28 cellular contexts compared by ENCODE assay signal in genomic region chr6:100493206-100493888, GRCh38. TPM values are rescaled to one million over a fixed set of nuclear protein-coding genes. Genes with fewer than 3 reads are reported as not detected.
DNase-seq lines count a peak whose midpoint lies in the region; ATAC-seq, FAIRE-seq and TF ChIP-seq lines count a peak whose summit lies in the region.
"Had no signal": no experiment of that assay in that cellular context is flagged by ENCODE, and none has a peak within 500 bp of the region (broad histone marks: within the 10 kb centered on the region; RNA-seq: fewer than 3 reads in every experiment).

No MANE protein-coding gene starts in this region.

- WGBS in GM12878 (ENCODE audit: insufficient coverage, insufficient replicate concordance, low lambda C conversion rate, missing lambda C conversion rate) = 76% methylated on average over 6 of the region's 6 CpGs

- peak; percentile 12 for DNase-seq in SIG-M5 treated with dmso at 0.1 percent for 504 hours (lab: John Stamatoyannopoulos, UW; ENCODE audit: unreplicated experiment)
- DNase-seq in SIG-M5 (lab: John Stamatoyannopoulos, UW) = no peak
- no peak for DNase-seq in GM12878 (ENCODE audit: low read depth, low spot score)
- DNase-seq in ureter (ENCODE audit: low spot score) = peak; percentile 51
- DNase-seq in Right ventricle myocardium inferior (ENCODE audit: missing footprints) = no peak
- DNase-seq: activated CD4-positive, CD25-positive, alpha-beta regulatory T cell; activated naive CD4-positive, alpha-beta T cell treated with anti-CD3 and anti-CD28 coated beads, Interleukin-2, amount 10 ng/mL, durations not matched to agents 7 days and 5 days; activated T-cell treated with anti-CD3 and anti-CD28 coated beads, Interleukin-2, amount 50 U/mL, for 4 hours; aorta; effector CD4-positive, alpha-beta T cell; heart left ventricle; kidney glomerular epithelial cell; midbrain; MV-4-11; NCI-H2029 treated with DMSO at 0.1 percent for 48 hours; stimulated activated CD4-positive, alpha-beta T cell treated with anti-CD3 and anti-CD28 coated beads, Interleukin-4, amount 100 ng/mL, for 24 hours had no signal

- no peak for TF ChIP-seq CTCF in GM12878 (IDR thresholded peaks at IDR 0.05 in 2 of 3, conservative IDR thresholded peaks at IDR 0.05 in 1 of 3; ENCODE audit: control insufficient read depth in 2 of 3, extremely low read depth in 1 of 3, insufficient read depth in 1 of 3, low read depth in 3 of 3, low read length in 3 of 3)

- no peak for TF ChIP-seq POLR2A in GM12878 (IDR thresholded peaks at IDR 0.05; ENCODE audit: low read depth, low read length)

- no peak overlapping the region for H3K9ac ChIP-seq in GM12878 (ENCODE audit: control insufficient read depth, insufficient read depth, low read length)
- H3K9ac ChIP-seq: BLaER1 had no signal

- no TSS peak for BruUV-seq in GM12878 (replicated peaks; lab: Mats Ljungman, UMichigan)

- TF ChIP-seq RAD21 in GM12878 (IDR thresholded peaks at IDR 0.05; ENCODE audit: insufficient read depth, low read depth, low read length) = no peak

- no peak overlapping the region for H3K4me2 ChIP-seq in GM12878 (ENCODE audit: control insufficient read depth, insufficient read depth)
- H3K4me2 ChIP-seq: BLaER1, smooth muscle cell had no signal

- ATAC-seq in GM12878 = peak; percentile 32; the same call in 1 of the 3 replicates
- no peak for ATAC-seq in Right ventricle myocardium inferior
- no peak for ATAC-seq in HG02798 (IDR thresholded peaks at IDR 0.05; ENCODE audit: poor library complexity, unreplicated experiment)
- ATAC-seq in HG03378 (IDR thresholded peaks at IDR 0.05; ENCODE audit: unreplicated experiment) = no peak
- ATAC-seq: activated T-cell treated with anti-CD3 and anti-CD28 coated beads, Interleukin-2, amount 50 U/mL, for 4 hours; heart left ventricle; K562 had no signal

- no peaks in the 10 kb centered on the region for H3K4me1 ChIP-seq in GM12878 (ENCODE audit: control insufficient read depth, insufficient read depth, low read length)
- H3K4me1 ChIP-seq: BLaER1, heart left ventricle had no signal

- SMC1A ChIA-PET in GM12878 (lab: Charles Lee; ENCODE audit: uncharacterized antibody, unreplicated experiment) = interaction anchor here (0.7 to 3.0 kb wide), 5 partner anchors 10 to 492 kb away, joined by 3 to 11 read pairs (median 4); no protein-coding TSS in a partner anchor

- FAIRE-seq in GM12878 (lab: Jason Lieb, UNC) (no peak), islet of Langerhans (lab: Jason Lieb, UNC) (peak; percentile 87)
- FAIRE-seq: A204.1, GM12891, K562 had no signal

- no peak overlapping the region for H3K27ac ChIP-seq in GM12878 (ENCODE audit: control insufficient read depth, insufficient read depth)
- H3K27ac ChIP-seq: BLaER1, heart left ventricle had no signal

- H3K36me3 ChIP-seq in GM12878 (ENCODE audit: control insufficient read depth in 2 of 2, insufficient read depth in 2 of 2, low read length in 1 of 2) = no peaks in the 10 kb centered on the region
- H3K36me3 ChIP-seq: BLaER1, heart left ventricle had no signal

- intact Hi-C loops in GM12878 (cut with micrococcal nuclease; ENCODE audit: unreplicated experiment) (no loop called here), Right ventricle myocardium inferior (cut with DNase I) (no loop called here)

- no peaks in the 10 kb centered on the region for H3K79me2 ChIP-seq in GM12878 (ENCODE audit: control insufficient read depth, insufficient read depth, low read length)

- no peak overlapping the region; the same call in 1 of the 2 replicates for H2AFZ ChIP-seq in GM12878 (ENCODE audit: control insufficient read depth, low read depth, low read length)

- CTCF ChIA-PET in GM12878 (lab: Yijun Ruan, JAX) = interaction anchor here (0.8 to 1.7 kb wide), 4 partner anchors 9 to 386 kb away, joined by 3 to 5 read pairs (median 4); no protein-coding TSS in a partner anchor

- H3K9me3 ChIP-seq in GM12878 (replicated peaks; ENCODE audit: control insufficient read depth, insufficient read depth, low read length) = no peaks in the 10 kb centered on the region

- in situ Hi-C loops in GM12878 (cut with MboI) = no loop called here

- POLR2A ChIA-PET in GM12878 (lab: Charles Lee) = no interaction called here

- no peak for TF ChIP-seq EP300 in GM12878 (IDR thresholded peaks at IDR 0.05; ENCODE audit: borderline replicate concordance in 1 of 2, control insufficient read depth in 1 of 2, low read depth in 2 of 2, low read length in 2 of 2)

- H4K20me1 ChIP-seq in GM12878 (ENCODE audit: control insufficient read depth, insufficient read depth) = no peaks in the 10 kb centered on the region
- H4K20me1 ChIP-seq: BLaER1 had no signal

- H3K4me3 ChIP-seq in GM12878 = no peak overlapping the region
- H3K4me3 ChIP-seq: BLaER1, heart left ventricle, K562, smooth muscle cell had no signal

- RAD21 ChIA-PET in GM12878 (lab: Charles Lee; ENCODE audit: unreplicated experiment) = no interaction called here

- H3K27me3 ChIP-seq in GM12878 (replicated peaks in 1 of 2; ENCODE audit: control insufficient read depth in 2 of 2, insufficient read depth in 2 of 2, low read length in 1 of 2) = no peaks in the 10 kb centered on the region; a peak in 1 of 4 replicates
- H3K27me3 ChIP-seq: BLaER1 had no signal

TF ChIP-seq in GM12878, 131 proteins besides CTCF, POLR2A, EP300 and RAD21:
- no peak for TF ChIP-seq ATF2 (IDR thresholded peaks at IDR 0.05; ENCODE audit: low read length)
- TF ChIP-seq YY1 (IDR thresholded peaks at IDR 0.05; ENCODE audit: low read depth, low read length) = 0 out of 2 replicates have a peak, but pooled peaks have one; percentile 11

RNA-seq across cellular contexts. Expression of gene SIM1, which starts 28.6 kb away (rescaled TPM):
- total RNA-seq in GM12878 (2013; cell fraction: nucleolus; rRNA removed) = not detected in 2 replicates
- total RNA-seq in GM12878 (2014; rRNA removed) (not detected in 2 replicates), GM12878 (2014; rRNA removed; fragmentation: Illumina TruSeq; extraction: Trizol) (not detected in 2 replicates), GM12878 (2021) (not detected in 2 replicates), ureter (5.3 TPM), Right ventricle myocardium inferior (not detected)
- not detected for polyA plus RNA-seq in GM12878 (2011; ENCODE audit: low read depth)
- polyA plus RNA-seq in GM12878 (2011; rRNA removed) (0.01 TPM in 1 of 2 replicates, not detected in the other), GM12878 (2014; fragmentation: Illumina TruSeq; extraction: Trizol) (not detected in 2 replicates), GM12878 (2014; fragmentation: Nextera tagmentation; extraction: Ambion mirVana) (not detected), GM12878 (2014; rRNA removed) (not detected in 2 replicates), GM12878 (2016; fragmentation: Nextera tagmentation; extraction: Ambion mirVana) (not detected)
- polyA plus RNA-seq in GM12878 (2011; cell fraction: cytosol; rRNA removed) = not detected in 2 replicates
- not detected in 2 replicates for polyA plus RNA-seq in GM12878 (2011; cell fraction: nucleus; rRNA removed)
- polyA plus RNA-seq in GM12878 (2012) = not detected in 2 replicates
- not detected in 2 replicates for polyA minus RNA-seq in GM12878 (2011; rRNA and poly(A)+ RNA removed)
- polyA minus RNA-seq in GM12878 (2011; cell fraction: cytosol; rRNA and poly(A)+ RNA removed) = not detected in 2 replicates
- polyA minus RNA-seq in GM12878 (2011; cell fraction: nucleus; rRNA and poly(A)+ RNA removed) = not detected in 2 replicates
- total RNA-seq: activated T-cell treated with anti-CD3 and anti-CD28 coated beads, Interleukin-2, amount 50 U/mL, for 4 hours; cerebellum; K562; NCI-H460; SK-MEL-5; smooth muscle cell had no signal
- polyA plus RNA-seq: aorta, heart left ventricle, K562, smooth muscle cell, urinary bladder had no signal

Comparison
In these comparisons a context has a peak if more than half of its experiments do, and no peak if none do; other contexts are left out.
1. DNase-seq: peak in SIG-M5 treated with dmso at 0.1 percent for 504 hours (single experiment) and ureter (single experiment); none in SIG-M5 (single experiment), GM12878 (single experiment) and Right ventricle myocardium inferior (single experiment).